8 cellular contexts compared by ENCODE assay signal in genomic region chr20:63974402-63975200, GRCh38. TPM values are rescaled to one million over a fixed set of nuclear protein-coding genes. Genes with fewer than 3 reads are reported as not detected.
A peak's percentile ranks its signal among the peaks of the same experiment; 100 is the strongest.
DNase-seq lines count a peak whose midpoint lies in the region; ATAC-seq and TF ChIP-seq lines count a peak whose summit lies in the region.

No MANE protein-coding gene starts in this region.

- no peak overlapping the region for H3K4me3 Mint-ChIP-seq in T-helper 17 cell

- H3K4me1 ChIP-seq in right lobe of liver (peaks cover 0 to 17% (median 6%) of the 10 kb centered on the region in 4 donors), thyroid gland (peaks cover 7 to 20% of the 10 kb centered on the region in 2 donors)

- H3K9me3 ChIP-seq in T-helper 17 cell (ENCODE audit: control insufficient read depth, low read length, poor library complexity, severe bottlenecking) (no peaks in the 10 kb centered on the region), right lobe of liver (no peaks in the 10 kb centered on the region), thyroid gland (no peaks in the 10 kb centered on the region)

- ATAC-seq in T-helper 17 cell (no peak), right lobe of liver (peak; percentile 24 to 53 (median 31))

- intact Hi-C loops in right lobe of liver (cut with DNase I), result loop anchor here (10.0 kb wide), 2 partner anchors 430 to 440 kb away; partner anchors contain the start of genes PTK6 (in 1 of the 2) and SRMS (in 1 of the 2)
- intact Hi-C loops in thyroid gland (cut with DNase I), result loop anchor here (2.0 to 5.0 kb wide), 2 partner anchors 438 to 477 kb away; partner anchors contain the start of genes EEF1A2 and PTK6

- DNase-seq in Caki2 (ENCODE audit: low read depth) (peak; percentile 30), NAMALWA (ENCODE audit: low spot score) (peak; percentile 2), T-helper 17 cell (no peak), right lobe of liver (peak; percentile 52 to 85 (median 78)), GM03348 (ENCODE audit: low spot score) (no peak), LoVo (ENCODE audit: low spot score) (no peak), thyroid gland (no peak), iPS-NIHi7 (ENCODE audit: extremely low spot score) (no peak)

- in situ Hi-C loops in Caki2 (cut with HindIII; ENCODE audit: low pct_unique_long_range_greater_than_20kb, low sequenced_read_pairs), result no loop called here

- peaks cover 9% of the 10 kb centered on the region for H3K36me3 Mint-ChIP-seq in T-helper 17 cell (ENCODE audit: low read depth)

- no peaks in the 10 kb centered on the region for H3K27me3 Mint-ChIP-seq in T-helper 17 cell

- H3K27ac Mint-ChIP-seq in T-helper 17 cell, result peak overlapping the region; percentile 39

- no peak for TF ChIP-seq POLR2A in right lobe of liver (IDR thresholded peaks at IDR 0.05)
- TF ChIP-seq POLR2A in thyroid gland (IDR thresholded peaks at IDR 0.05), result no peak

- H3K27me3 ChIP-seq in right lobe of liver, result no peaks in the 10 kb centered on the region
- no peaks in the 10 kb centered on the region for H3K27me3 ChIP-seq in thyroid gland

- peak overlapping the region in 1 of 3 donors; percentile 19 for H3K27ac ChIP-seq in right lobe of liver
- no peak overlapping the region for H3K27ac ChIP-seq in thyroid gland

- WGBS in right lobe of liver (ENCODE audit: insufficient coverage, low coverage, low lambda C conversion rate, missing lambda C conversion rate), result 45% methylated on average over 9 of the region's 19 CpGs
- WGBS in thyroid gland, 2 donors, result 80 to 86% methylated on average over 18 to 19 of the region's 19 CpGs

- peaks cover 37% of the 10 kb centered on the region for H3K4me1 Mint-ChIP-seq in T-helper 17 cell

- TF ChIP-seq CTCF in right lobe of liver (IDR thresholded peaks at IDR 0.05) (no peak), thyroid gland (IDR thresholded peaks at IDR 0.05) (no peak)

- H3K36me3 ChIP-seq in right lobe of liver, result no peaks in the 10 kb centered on the region
- no peaks in the 10 kb centered on the region for H3K36me3 ChIP-seq in thyroid gland

- no peak overlapping the region for H3K4me3 ChIP-seq in right lobe of liver
- no peak overlapping the region for H3K4me3 ChIP-seq in thyroid gland (replicated peaks in 1 of 3)

RNA-seq across cellular contexts. Expression of gene SAMD10, which starts 4.8 kb away (rescaled TPM):
- 0.95 and 1.2 TPM in 2 replicates for total RNA-seq in Caki2 (2014; rRNA removed; shearing (Covaris generic); ENCODE audit: low replicate concordance)
- 10 to 100 TPM; 17.2 to 20.2 TPM for total RNA-seq in T-helper 17 cell
- total RNA-seq in right lobe of liver, result 1 to 10 TPM; 2.7 to 6.7 (median 3.5) TPM
- 1 to 10 TPM; 1.1 to 6.4 (median 5.0) TPM for total RNA-seq in thyroid gland

RNA-seq across cellular contexts. Expression of gene ZNF512B, which starts 4.9 kb away (rescaled TPM):
- total RNA-seq in Caki2 (2014; rRNA removed; shearing (Covaris generic); ENCODE audit: low replicate concordance), result 5.8 and 6.6 TPM in 2 replicates
- total RNA-seq in T-helper 17 cell (10 to 100 TPM; 17.9 to 18.8 TPM), right lobe of liver (10 to 100 TPM; 10.8 to 16.8 (median 14.0) TPM), thyroid gland (10 to 100 TPM; 13.4 to 24.8 (median 19.0) TPM)

RNA-seq across cellular contexts. Expression of gene PRPF6, which starts 6.3 kb away (rescaled TPM):
- total RNA-seq in Caki2 (2014; rRNA removed; shearing (Covaris generic); ENCODE audit: low replicate concordance), result 126 and 130 TPM in 2 replicates
- total RNA-seq in T-helper 17 cell (10 to 100 TPM; 63.8 to 64.9 TPM), right lobe of liver (10 to 100 TPM; 21.7 to 28.9 (median 24.4) TPM), thyroid gland (10 to 100 TPM; 62.8 to 76.2 (median 70.1) TPM)

RNA-seq across cellular contexts. Expression of gene UCKL1, which starts 18.4 kb away (rescaled TPM):
- total RNA-seq in Caki2 (2014; rRNA removed; shearing (Covaris generic); ENCODE audit: low replicate concordance), result 31.0 and 46.9 TPM in 2 replicates
- 10 to 100 TPM; 41.6 to 42.5 TPM for total RNA-seq in T-helper 17 cell
- 10 to 100 TPM; 13.1 to 28.5 (median 16.9) TPM for total RNA-seq in right lobe of liver
- 10 to 100 TPM; 21.6 to 44.3 (median 29.3) TPM for total RNA-seq in thyroid gland

Comparison
In these comparisons a context has a peak if more than half of its experiments do, and no peak if none do; other contexts are left out.
1. DNase-seq: peak in Caki2 (single experiment), NAMALWA (single experiment) and right lobe of liver (3 of 3); none in T-helper 17 cell (0 of 3), GM03348 (single experiment), LoVo (single experiment), thyroid gland (0 of 2) and iPS-NIHi7 (single experiment).